Comparison of ENCODE assay signal across 1 cellular context in genomic region chr11:92728628-92729027, GRCh38.
TF ChIP-seq lines count a peak whose summit lies in the region.

No MANE protein-coding gene starts in this region.

TF ChIP-seq in GM23338, 12 proteins besides CTCF, POLR2A, EP300 and RAD21 (continued from another document):
- TF ChIP-seq ZNF462 (CRISPR knock-in tag; IDR thresholded peaks at IDR 0.05) (no peak), ZNF114 (CRISPR knock-in tag; IDR thresholded peaks at IDR 0.05) (no peak), EZH2 (IDR thresholded peaks at IDR 0.05; ENCODE audit: low read depth, unreplicated experiment) (no peak), ETS1 (IDR thresholded peaks at IDR 0.05) (no peak)
TF ChIP-seq in GM23338: peak in this region for 0.
